Comparison of ENCODE assay signal across 7 cellular contexts in genomic region chrX:118459494-118459893, GRCh38. TPM values are rescaled to one million over a fixed set of nuclear protein-coding genes. Genes with fewer than 3 reads are reported as not detected.
DNase-seq lines count a peak whose midpoint lies in the region; ATAC-seq and TF ChIP-seq lines count a peak whose summit lies in the region.

No MANE protein-coding gene starts in this region.

- no peaks in the 10 kb centered on the region for H3K9me2 ChIP-seq in DOHH2 (replicated peaks; ENCODE audit: control insufficient read depth, low read length)

- H3K4me1 ChIP-seq in DOHH2 (ENCODE audit: control insufficient read depth, low read length) (no peaks in the 10 kb centered on the region), foreskin keratinocyte (no peaks in the 10 kb centered on the region), spleen (no peaks in the 10 kb centered on the region)

- H3K4me2 ChIP-seq in DOHH2 (ENCODE audit: low read length) = no peak overlapping the region

- peak; percentile 70 for ATAC-seq in foreskin keratinocyte

- H3K27ac ChIP-seq in DOHH2 (ENCODE audit: low read depth, low read length) = no peak overlapping the region
- peak overlapping the region; percentile 28 for H3K27ac ChIP-seq in foreskin keratinocyte
- no peak overlapping the region for H3K27ac ChIP-seq in spleen

- H4K20me1 ChIP-seq in DOHH2 (ENCODE audit: control insufficient read depth, insufficient read depth, low read depth, low read length) = no peaks in the 10 kb centered on the region

- no peak for TF ChIP-seq POLR2A in spleen (IDR thresholded peaks at IDR 0.05)

- H3K4me3 ChIP-seq in DOHH2 (ENCODE audit: low read length) (no peak overlapping the region), WI38 (ENCODE audit: low read depth, low read length) (no peak overlapping the region), spleen (no peak overlapping the region), MG63 (no peak overlapping the region)

- H3K27me3 ChIP-seq in DOHH2 (ENCODE audit: control insufficient read depth, low read length) (no peaks in the 10 kb centered on the region), foreskin keratinocyte (no peaks in the 10 kb centered on the region), spleen (replicated peaks in 1 of 7) (no peaks in the 10 kb centered on the region), MG63 (no peaks in the 10 kb centered on the region)

- H3K9me3 ChIP-seq in DOHH2 (ENCODE audit: control insufficient read depth, insufficient read depth, low read length) = no peaks in the 10 kb centered on the region
- no peaks in the 10 kb centered on the region for H3K9me3 ChIP-seq in spleen
- no peaks in the 10 kb centered on the region for H3K9me3 ChIP-seq in MG63

- DNase-seq in GM20000 (ENCODE audit: low spot score) (peak; percentile 27), NCI-H1436 (lab: John Stamatoyannopoulos, UW) (peak; percentile 37), foreskin keratinocyte (peak; percentile 9 to 29), spleen (no peak), MG63 (no peak)

- TF ChIP-seq CTCF in DOHH2 (IDR thresholded peaks at IDR 0.05; ENCODE audit: low read depth, low read length, poor library complexity, severe bottlenecking) (peak; percentile 46), GM20000 (IDR thresholded peaks at IDR 0.05; ENCODE audit: extremely low read depth, missing control alignments) (peak; percentile 17), WI38 (IDR thresholded peaks at IDR 0.05; ENCODE audit: low read depth, low read length) (peak; percentile 45), foreskin keratinocyte (conservative IDR thresholded peaks at IDR 0.05) (peak; percentile 74), spleen (IDR thresholded peaks at IDR 0.05 in 8 of 11, conservative IDR thresholded peaks at IDR 0.05 in 3 of 11) (peak in 6 of 11 experiments; percentile 22 to 45 (median 42))

- no peaks in the 10 kb centered on the region for H3F3A ChIP-seq in DOHH2 (ENCODE audit: control insufficient read depth, insufficient read depth)

- H3K36me3 ChIP-seq in DOHH2 (ENCODE audit: control insufficient read depth, low read length) = no peaks in the 10 kb centered on the region
- no peaks in the 10 kb centered on the region for H3K36me3 ChIP-seq in spleen
- H3K36me3 ChIP-seq in MG63 = no peaks in the 10 kb centered on the region

- H3K79me2 ChIP-seq in DOHH2 (ENCODE audit: control insufficient read depth, low read length) = no peaks in the 10 kb centered on the region

- intact Hi-C loops in spleen (cut with DNase I; ENCODE audit: low total_unique reads) = no loop called here

- WGBS in spleen, 5 donors = 2 to 28% (median 11%) methylated on average over 4 of the region's 4 CpGs

RNA-seq across cellular contexts. Expression of gene DOCK11, which starts 36.1 kb away (rescaled TPM):
- 6.2 and 9.3 TPM in 2 replicates for total RNA-seq in foreskin keratinocyte
- 4.5 and 6.1 TPM in 2 replicates for polyA plus RNA-seq in foreskin keratinocyte
- total RNA-seq in spleen = 10 to 100 TPM; 49.6 to 68.9 (median 56.6) TPM
- 10 to 100 TPM; 32.8 to 35.6 (median 33.3) TPM for polyA plus RNA-seq in spleen
- total RNA-seq in MG63 (2014; rRNA removed; shearing (Covaris generic); ENCODE audit: low replicate concordance) = 4.3 and 6.4 TPM in 2 replicates

Comparison
In these comparisons a context has a peak if more than half of its experiments do, and no peak if none do; other contexts are left out.
1. CTCF ChIP-seq: peak in every context shown above with its lines; median percentile 74 in foreskin keratinocyte; 46 in DOHH2; 45 in WI38; 42 in spleen; 17 in GM20000.
2. DNase-seq: peak in GM20000 (single experiment), NCI-H1436 (single experiment) and foreskin keratinocyte (2 of 2); none in spleen (single experiment) and MG63 (single experiment).